Comparison of ENCODE assay signal across 1 cellular context in the genomic region with DNA sequence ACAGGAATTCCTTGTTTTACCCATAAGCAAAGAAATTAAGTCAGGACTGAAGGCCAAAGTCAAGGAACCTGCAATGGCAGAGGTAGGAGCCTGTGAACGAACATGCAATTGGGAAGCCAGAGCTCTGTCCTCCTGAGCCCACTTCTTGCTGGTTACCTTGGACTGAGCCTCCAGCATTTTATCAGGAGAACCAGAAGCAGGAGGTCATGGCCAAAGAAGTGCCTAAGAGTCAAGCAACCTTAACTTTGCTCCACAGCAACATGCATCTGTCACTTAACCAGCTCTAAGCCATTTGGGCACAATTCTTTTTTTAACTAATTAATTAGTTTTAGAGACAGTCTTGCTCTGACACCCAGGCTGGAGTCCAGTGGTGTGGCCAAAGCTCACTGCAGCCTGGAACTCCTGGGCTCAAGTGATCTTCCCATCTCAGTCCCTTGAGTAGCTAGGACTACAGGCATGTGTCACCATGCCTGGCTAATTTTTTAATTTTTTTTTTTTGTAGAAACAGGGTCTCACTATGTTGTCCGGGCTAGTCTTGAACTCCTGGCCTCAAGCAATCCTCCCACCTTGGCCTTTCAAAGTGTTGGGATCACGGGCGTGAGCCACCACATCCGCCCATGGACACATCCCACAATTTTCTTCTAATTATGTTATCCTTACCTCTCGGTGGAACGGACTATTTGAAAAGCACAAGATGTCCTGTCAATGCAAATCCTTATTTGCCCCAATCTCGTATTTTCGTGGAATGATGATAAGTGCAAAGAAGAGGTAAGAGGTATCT.
TF ChIP-seq lines count a peak whose summit lies in the region.

No MANE protein-coding gene starts in this region.

TF ChIP-seq in IMR-90, 13 proteins besides CTCF, POLR2A, EP300 and RAD21 (continued from another document):
- no peak for TF ChIP-seq SMC3 (IDR thresholded peaks at IDR 0.05; ENCODE audit: low read depth, low read length)
- no peak for TF ChIP-seq RFX5 (IDR thresholded peaks at IDR 0.05; ENCODE audit: low read depth, low read length)
- no peak for TF ChIP-seq MXI1 (IDR thresholded peaks at IDR 0.05; ENCODE audit: borderline replicate concordance, low read depth, low read length)
TF ChIP-seq in IMR-90: peak in this region for 0.
